ENCODE assay signal across 28 cellular contexts in genomic region chr10:20683345-20683744, GRCh38.
"Had no signal": no experiment of that assay in that cellular context is flagged by ENCODE, and none has a peak within 500 bp of the region (broad histone marks: within the 10 kb centered on the region; RNA-seq: fewer than 3 reads in every experiment).

No MANE protein-coding gene starts in this region.

- H3K9me3 ChIP-seq: gastrocnemius medialis, lower lobe of right lung, prostate gland, right atrium auricular region, testis, tibial artery, upper lobe of left lung had no signal

- FAIRE-seq: colon, islet of Langerhans, urothelium cell line had no signal

- H3K27ac Mint-ChIP-seq: neural progenitor cell; stimulated activated memory B cell treated with anti-CD40 and anti-IgM and Interleukin-4, amounts not matched to agents 10 μg/mL and 1 μg/mL and 100 μg/mL, for 72 hours had no signal

- H3K4me1 ChIP-seq: gastrocnemius medialis, left ventricle myocardium inferior, lower lobe of right lung, neural progenitor cell, prostate gland, right atrium auricular region, spleen, testis, tibial artery, upper lobe of left lung had no signal

- ATAC-seq: esophagus mucosa; gastrocnemius medialis; heart left ventricle; left cardiac atrium; lower lobe of right lung; natural killer cell treated with Interleukin-12 subunit alpha and Interleukin-12 subunit beta and Interleukin-15 and Interleukin-18, amount 100 ng/mL, for 72 hours; sciatic nerve; stimulated activated memory B cell treated with anti-CD40 and anti-IgM and Interleukin-4, amounts not matched to agents 10 μg/mL and 1 μg/mL and 100 μg/mL, for 72 hours; stimulated activated naive CD8-positive, alpha-beta T cell treated with anti-CD3 and anti-CD28 coated beads, Interleukin-15, Interleukin-2, amounts not matched to agents 100 U/mL and 50 U/mL, for 24 hours had no signal

- H3K27me3 Mint-ChIP-seq: naive B cell; natural killer cell treated with Interleukin-12 subunit alpha and Interleukin-12 subunit beta and Interleukin-15 and Interleukin-18, amount 100 ng/mL, for 72 hours; stimulated activated memory B cell treated with anti-CD40 and anti-IgM and Interleukin-4, amounts not matched to agents 10 μg/mL and 1 μg/mL and 100 μg/mL, for 72 hours had no signal

- H3K4me3 ChIP-seq: dorsolateral prefrontal cortex, gastrocnemius medialis, heart left ventricle, left ventricle myocardium inferior, lower lobe of right lung, neural progenitor cell, prostate gland, right atrium auricular region, spleen, testis, tibial artery, upper lobe of left lung had no signal

- H2AFZ ChIP-seq: neural progenitor cell had no signal

- H3K4me3 Mint-ChIP-seq: naive B cell; natural killer cell treated with Interleukin-12 subunit alpha and Interleukin-12 subunit beta and Interleukin-15 and Interleukin-18, amount 100 ng/mL, for 72 hours; neural progenitor cell; stimulated activated memory B cell treated with anti-CD40 and anti-IgM and Interleukin-4, amounts not matched to agents 10 μg/mL and 1 μg/mL and 100 μg/mL, for 72 hours had no signal

- H3K9ac ChIP-seq: neural progenitor cell had no signal

- H3K36me3 ChIP-seq: gastrocnemius medialis, heart left ventricle, left ventricle myocardium inferior, lower lobe of right lung, neural progenitor cell, prostate gland, right atrium auricular region, spleen, tibial artery, upper lobe of left lung had no signal

- H3K27me3 ChIP-seq: dorsolateral prefrontal cortex, gastrocnemius medialis, heart left ventricle, neural progenitor cell, right atrium auricular region, spleen, testis, tibial artery, upper lobe of left lung had no signal

- H3K27ac ChIP-seq: dorsolateral prefrontal cortex, epithelial cell of prostate, gastrocnemius medialis, heart left ventricle, left ventricle myocardium inferior, lower lobe of right lung, neural progenitor cell, prostate gland, right atrium auricular region, spleen, testis, tibial artery, upper lobe of left lung had no signal

- H3K4me1 Mint-ChIP-seq: naive B cell; stimulated activated memory B cell treated with anti-CD40 and anti-IgM and Interleukin-4, amounts not matched to agents 10 μg/mL and 1 μg/mL and 100 μg/mL, for 72 hours had no signal

- H3K4me2 ChIP-seq: neural progenitor cell had no signal

- H3K36me3 Mint-ChIP-seq: naive B cell; neural progenitor cell; stimulated activated memory B cell treated with anti-CD40 and anti-IgM and Interleukin-4, amounts not matched to agents 10 μg/mL and 1 μg/mL and 100 μg/mL, for 72 hours had no signal

- DNase-seq: dorsolateral prefrontal cortex; effector CD4-positive, alpha-beta T cell; foreskin fibroblast; gastrocnemius medialis; heart left ventricle; hippocampal formation; left cardiac atrium; left ventricle myocardium inferior; lower lobe of right lung; naive B cell; spleen; stimulated activated CD4-positive, alpha-beta T cell treated with anti-CD3 and anti-CD28 coated beads, Interleukin-4, amount 100 ng/mL, for 4 hours; stimulated activated naive CD8-positive, alpha-beta T cell treated with anti-CD3 and anti-CD28 coated beads, Interleukin-15, Interleukin-2, amounts not matched to agents 100 U/mL and 50 U/mL, for 24 hours; substantia nigra; testis; tibial artery; upper lobe of left lung had no signal
